Comparison of ENCODE assay signal across 23 cellular contexts in genomic region chr7:108301387-108301786, GRCh38.
"Had no signal": no experiment of that assay in that cellular context is flagged by ENCODE, and none has a peak within 500 bp of the region (broad histone marks: within the 10 kb centered on the region; RNA-seq: fewer than 3 reads in every experiment).

No MANE protein-coding gene starts in this region.

- H3K9me3 Mint-ChIP-seq: naive thymus-derived CD8-positive, alpha-beta T cell; type B pancreatic cell had no signal

- H3K27me3 Mint-ChIP-seq: naive thymus-derived CD8-positive, alpha-beta T cell; progenitor cell of endocrine pancreas; type B pancreatic cell had no signal

- H3K27me3 ChIP-seq: stomach, thyroid gland had no signal

- H3K4me1 ChIP-seq: lower lobe of right lung, stomach, thyroid gland had no signal

- H3K79me2 ChIP-seq: parathyroid adenoma had no signal

- DNase-seq: cortex of kidney; effector memory CD8-positive, alpha-beta T cell; erythroblast; hypothalamus; immature natural killer cell; islet precursor cell; kidney glomerular epithelial cell; left colon; left ventricle myocardium superior; lower lobe of right lung; naive thymus-derived CD8-positive, alpha-beta T cell; stimulated activated CD4-positive, alpha-beta T cell treated with anti-CD3 and anti-CD28 coated beads, Interleukin-12 subunit alpha, Interleukin-12 subunit beta, amount 100 ng/mL, for 4 hours; stimulated activated CD4-positive, alpha-beta T cell treated with anti-CD3 and anti-CD28 coated beads, Interleukin-1b, Interleukin-23, amount 100 ng/mL, for 48 hours; stimulated activated CD4-positive, alpha-beta T cell treated with anti-CD3 and anti-CD28 coated beads, Interleukin-4, amount 100 ng/mL, for 1 hour; stimulated activated CD8-positive, alpha-beta memory T cell treated with anti-CD3 and anti-CD28 coated beads, Interleukin-4, amount 100 ng/mL, for 48 hours; stimulated activated naive CD4-positive, alpha-beta T cell; stomach; thyroid gland had no signal

- H3K4me3 ChIP-seq: lower lobe of right lung, smooth muscle cell, stomach, thyroid gland had no signal

- H3K36me3 ChIP-seq: lower lobe of right lung, stomach, thyroid gland had no signal

- H3K9ac ChIP-seq: parathyroid adenoma had no signal

- H3K4me3 Mint-ChIP-seq: effector memory CD8-positive, alpha-beta T cell; immature natural killer cell; naive thymus-derived CD8-positive, alpha-beta T cell; type B pancreatic cell had no signal

- H3K36me3 Mint-ChIP-seq: immature natural killer cell, type B pancreatic cell had no signal

- H3K27ac Mint-ChIP-seq: effector memory CD8-positive, alpha-beta T cell; immature natural killer cell; naive thymus-derived CD8-positive, alpha-beta T cell; progenitor cell of endocrine pancreas; type B pancreatic cell had no signal

- H3K4me1 Mint-ChIP-seq: immature natural killer cell had no signal

- ATAC-seq: effector memory CD8-positive, alpha-beta T cell; left colon; left ventricle myocardium superior; lower lobe of right lung; naive thymus-derived CD8-positive, alpha-beta T cell; sciatic nerve had no signal

- H3K4me2 ChIP-seq: smooth muscle cell had no signal

- H3K9me3 ChIP-seq: lower lobe of right lung, stomach, thyroid gland had no signal

- H3K27ac ChIP-seq: lower lobe of right lung, parathyroid adenoma, stomach, thyroid gland had no signal

- H2AFZ ChIP-seq: parathyroid adenoma had no signal
